Comparison of ENCODE assay signal across 1 cellular context in genomic region chr2:37637122-37637875, GRCh38.
A peak's percentile ranks its signal among the peaks of the same experiment; 100 is the strongest.
TF ChIP-seq lines count a peak whose summit lies in the region.

No MANE protein-coding gene starts in this region.

TF ChIP-seq in GM12878, 131 proteins besides CTCF, POLR2A, EP300 and RAD21:
- TF ChIP-seq SUPT20H (IDR thresholded peaks at IDR 0.05; ENCODE audit: borderline replicate concordance, control insufficient read depth, low read depth, low read length), result no peak
- TF ChIP-seq MEF2B (IDR thresholded peaks at IDR 0.05; ENCODE audit: partially characterized antibody, poor library complexity, severe bottlenecking), result no peak
- no peak for TF ChIP-seq NRF1 (conservative IDR thresholded peaks at IDR 0.05; ENCODE audit: low read depth, low read length)
- no peak for TF ChIP-seq ATF7 (IDR thresholded peaks at IDR 0.05; ENCODE audit: low read depth)
- TF ChIP-seq PAX8 (IDR thresholded peaks at IDR 0.05), result no peak
- no peak for TF ChIP-seq PAX5 (IDR thresholded peaks at IDR 0.05; ENCODE audit: borderline replicate concordance, low read depth, low read length)
- TF ChIP-seq ZBTB11 (CRISPR knock-in tag; IDR thresholded peaks at IDR 0.05), result no peak
- 0 out of 2 replicates have a peak, but pooled peaks have one; percentile 7 for TF ChIP-seq ZNF687 (IDR thresholded peaks at IDR 0.05)
- TF ChIP-seq FOXM1 (IDR thresholded peaks at IDR 0.05; ENCODE audit: low read depth, low read length), result no peak
- TF ChIP-seq POLR2AphosphoS5 (IDR thresholded peaks at IDR 0.05; ENCODE audit: low read length), result 0 out of 2 replicates have a peak, but pooled peaks have one; percentile 24
- TF ChIP-seq ATF3 (IDR thresholded peaks at IDR 0.05; ENCODE audit: borderline replicate concordance, extremely low read depth, low read depth, low read length), result no peak
